8 cellular contexts compared by ENCODE assay signal in genomic region chr5:75510417-75510835, GRCh38. TPM values are rescaled to one million over a fixed set of nuclear protein-coding genes. Genes with fewer than 3 reads are reported as not detected.
DNase-seq lines count a peak whose midpoint lies in the region; ATAC-seq, FAIRE-seq and TF ChIP-seq lines count a peak whose summit lies in the region.

No MANE protein-coding gene starts in this region.

- H3K4me3 ChIP-seq in A673 (ENCODE audit: low read depth, low read length, poor library complexity, severe bottlenecking) = peak overlapping the region; percentile 93
- peak overlapping the region; percentile 89 for H3K4me3 ChIP-seq in K562

- H2AFZ ChIP-seq in K562 (ENCODE audit: low read depth, low read length) = peak overlapping the region; percentile 82

- peak overlapping the region; percentile 92 for H3K27ac Mint-ChIP-seq in stimulated activated memory B cell treated with anti-CD40 and anti-IgM and Interleukin-4, amounts not matched to agents 10 μg/mL and 1 μg/mL and 100 μg/mL, for 72 hours

- H3K36me3 ChIP-seq in A673 (ENCODE audit: insufficient read depth, low read length, poor library complexity, severe bottlenecking) = no peaks in the 10 kb centered on the region
- H3K36me3 ChIP-seq in K562 (ENCODE audit: control insufficient read depth, insufficient read depth, low read length) = peaks cover 3% of the 10 kb centered on the region; the same call in 2 of the 3 replicates

- no peak for TF ChIP-seq RAD21 in K562 (CRISPR knock-in tag; conservative IDR thresholded peaks at IDR 0.05 in 1 of 2, IDR thresholded peaks at IDR 0.05 in 1 of 2)

- ATAC-seq in GM19043 (IDR thresholded peaks at IDR 0.05; ENCODE audit: low read depth, unreplicated experiment) (peak; percentile 4), K562 (peak; percentile 29), GM21390 (IDR thresholded peaks at IDR 0.05; ENCODE audit: unreplicated experiment) (no peak)
- ATAC-seq in stimulated activated memory B cell treated with anti-CD40 and anti-IgM and Interleukin-4, amounts not matched to agents 10 μg/mL and 1 μg/mL and 100 μg/mL, for 72 hours = no peak

- TF ChIP-seq POLR2A in K562 (conservative IDR thresholded peaks at IDR 0.05) = no peak

- peaks cover 12% of the 10 kb centered on the region for H3K36me3 Mint-ChIP-seq in stimulated activated memory B cell treated with anti-CD40 and anti-IgM and Interleukin-4, amounts not matched to agents 10 μg/mL and 1 μg/mL and 100 μg/mL, for 72 hours

- intact Hi-C loops in A673 (cut with micrococcal nuclease; ENCODE audit: unreplicated experiment) = no loop called here
- intact Hi-C loops in K562 (cut with micrococcal nuclease) = loop anchor here (5.0 kb wide), 3 partner anchors 57 to 157 kb away; no protein-coding TSS in a partner anchor

- 0% methylated on average over 15 of the region's 15 CpGs for WGBS in K562 (ENCODE audit: insufficient coverage, low coverage, missing lambda C conversion rate)

- H3K4me1 Mint-ChIP-seq in stimulated activated memory B cell treated with anti-CD40 and anti-IgM and Interleukin-4, amounts not matched to agents 10 μg/mL and 1 μg/mL and 100 μg/mL, for 72 hours = peaks cover 58% of the 10 kb centered on the region

- H3K27ac ChIP-seq in A673 (ENCODE audit: low read depth, low read length, poor library complexity, severe bottlenecking) (peak overlapping the region; percentile 91), K562 (ENCODE audit: extremely low read depth, low read depth, low read length) (peak overlapping the region; percentile 80)

- no peaks in the 10 kb centered on the region for H3K27me3 Mint-ChIP-seq in stimulated activated memory B cell treated with anti-CD40 and anti-IgM and Interleukin-4, amounts not matched to agents 10 μg/mL and 1 μg/mL and 100 μg/mL, for 72 hours

- peak overlapping the region; percentile 96 for H3K4me3 Mint-ChIP-seq in stimulated activated memory B cell treated with anti-CD40 and anti-IgM and Interleukin-4, amounts not matched to agents 10 μg/mL and 1 μg/mL and 100 μg/mL, for 72 hours

- H3K9ac ChIP-seq in K562 (ENCODE audit: insufficient read depth in 1 of 2, low read depth in 2 of 2, low read length in 2 of 2) = peak overlapping the region; percentile 80 to 96

- POLR2A ChIA-PET in A673 (lab: Charles Lee; ENCODE audit: low non-redundant PET) (no interaction called here), K562 (lab: Yijun Ruan, JAX) (interaction anchor here (0.6 to 0.8 kb wide), 2 partner anchors 12 to 15 kb away, joined by 4 read pairs; no protein-coding TSS in a partner anchor)

- no peak for TF ChIP-seq EP300 in K562 (IDR thresholded peaks at IDR 0.05; ENCODE audit: low read length)

- FAIRE-seq in K562 (lab: Jason Lieb, UNC) = no peak

- DNase-seq in A673 (ENCODE audit: low spot score) = no peak
- peak; percentile 44 for DNase-seq in KBM-7
- peak in 1 of 4 experiments; percentile 50 for DNase-seq in K562 (ENCODE audit: extremely low read depth in 1 of 4, low spot score in 3 of 4)
- DNase-seq in inferior parietal cortex (ENCODE audit: extremely low spot score) = peak; percentile 13
- no peak for DNase-seq in NCI-H345 treated with DMSO at 0.1 percent for 48 hours (lab: John Stamatoyannopoulos, UW; ENCODE audit: unreplicated experiment)

- peak overlapping the region; percentile 88 for H3K4me2 ChIP-seq in K562 (ENCODE audit: insufficient read depth, low read length)

- H3K9me3 ChIP-seq in A673 (ENCODE audit: low read depth, low read length, poor library complexity, severe bottlenecking) (no peaks in the 10 kb centered on the region), K562 (replicated peaks; ENCODE audit: control insufficient read depth, insufficient read depth, low read depth, low read length) (no peaks in the 10 kb centered on the region)

- CTCF ChIA-PET in A673 (lab: Charles Lee) = no interaction called here
- CTCF ChIA-PET in K562 (lab: Yijun Ruan, JAX; ENCODE audit: low intra/inter-chr PET ratio) = interaction anchor here (1.4 kb wide), 1 partner anchor 170 kb away, joined by 5 read pairs; no protein-coding TSS in a partner anchor

- TF ChIP-seq CTCF in A673 (conservative IDR thresholded peaks at IDR 0.05; ENCODE audit: low read depth, low read length) (no peak), K562 (IDR thresholded peaks at IDR 0.05 in 2 of 3, conservative IDR thresholded peaks at IDR 0.05 in 1 of 3; ENCODE audit: insufficient read depth in 2 of 3, low read depth in 1 of 3, low read length in 3 of 3) (no peak)

- BruUV-seq in A673 (replicated peaks; lab: Mats Ljungman, UMichigan) = TSS peak; percentile 44
- no TSS peak for BruUV-seq in K562 (replicated peaks; lab: Mats Ljungman, UMichigan)

- no peaks in the 10 kb centered on the region for H3K9me1 ChIP-seq in K562 (ENCODE audit: control insufficient read depth, insufficient read depth, low read length)

- no peaks in the 10 kb centered on the region for H3K9me3 Mint-ChIP-seq in stimulated activated memory B cell treated with anti-CD40 and anti-IgM and Interleukin-4, amounts not matched to agents 10 μg/mL and 1 μg/mL and 100 μg/mL, for 72 hours

- H3K79me2 ChIP-seq in K562 (ENCODE audit: control insufficient read depth, insufficient read depth, low read length) = peaks cover 93% of the 10 kb centered on the region

- 0 out of 2 replicates have a peak, but pooled peaks cover 5% of the 10 kb centered on the region for H4K20me1 ChIP-seq in K562 (replicated peaks; ENCODE audit: control insufficient read depth, insufficient read depth, low read length)

- H3K27me3 ChIP-seq in A673 (replicated peaks; ENCODE audit: insufficient read depth, low read depth, low read length, poor library complexity) (no peaks in the 10 kb centered on the region), K562 (ENCODE audit: control insufficient read depth in 2 of 2, insufficient read depth in 2 of 2, low read length in 2 of 2) (no peaks in the 10 kb centered on the region)

- H3K4me1 ChIP-seq in A673 (ENCODE audit: insufficient read depth, low read length, poor library complexity, severe bottlenecking) = peaks cover 6% of the 10 kb centered on the region
- peaks cover 2 to 8% of the 10 kb centered on the region in 2 experiments; a peak in 2 of 5 replicates for H3K4me1 ChIP-seq in K562 (replicated peaks in 1 of 2; ENCODE audit: control insufficient read depth in 2 of 2, insufficient read depth in 2 of 2, low read length in 2 of 2)

- in situ Hi-C loops in KBM-7 (cut with MboI; ENCODE audit: low pct_unique_long_range_greater_than_20kb, low sequenced_read_pairs) = no loop called here
- in situ Hi-C loops in K562 (cut with MboI) = no loop called here

TF ChIP-seq in K562, 482 proteins besides CTCF, POLR2A, EP300 and RAD21 (continues in another document):
- TF ChIP-seq, protein P1, sequence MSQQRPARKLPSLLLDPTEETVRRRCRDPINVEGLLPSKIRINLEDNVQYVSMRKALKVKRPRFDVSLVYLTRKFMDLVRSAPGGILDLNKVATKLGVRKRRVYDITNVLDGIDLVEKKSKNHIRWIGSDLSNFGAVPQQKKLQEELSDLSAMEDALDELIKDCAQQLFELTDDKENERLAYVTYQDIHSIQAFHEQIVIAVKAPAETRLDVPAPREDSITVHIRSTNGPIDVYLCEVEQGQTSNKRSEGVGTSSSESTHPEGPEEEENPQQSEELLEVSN (IDR thresholded peaks at IDR 0.05; ENCODE audit: borderline replicate concordance in 1 of 2, extremely low read depth in 1 of 2, insufficient read depth in 1 of 2, insufficient read length in 1 of 2, low read depth in 1 of 2, low read length in 1 of 2, poor library complexity in 1 of 2, severe bottlenecking in 1 of 2) = no peak
- TF ChIP-seq RBM14 (IDR thresholded peaks at IDR 0.05; ENCODE audit: borderline replicate concordance, insufficient read depth, low read depth, low read length) = no peak

RNA-seq across cellular contexts. Expression of gene CERT1, which starts 1.0 kb away (rescaled TPM):
- 24.8 and 30.0 TPM in 2 replicates for total RNA-seq in A673 (2021)
- 37.4 and 79.9 TPM in 2 replicates for total RNA-seq in K562 (2011; cell fraction: chromatin; rRNA removed; ENCODE audit: low replicate concordance)
- 11.7 and 14.3 TPM in 2 replicates for total RNA-seq in K562 (2011; cell fraction: nucleolus; rRNA removed)
- total RNA-seq in K562 (2011; cell fraction: nucleoplasm; rRNA removed) = 41.1 and 65.3 TPM in 2 replicates
- total RNA-seq in K562 (2014; rRNA removed) = 6.6 and 8.6 TPM in 2 replicates
- 20.8 and 26.6 TPM in 2 replicates for total RNA-seq in K562 (2014; rRNA removed; fragmentation: Illumina TruSeq; extraction: Trizol)
- 20.3 and 24.5 TPM in 2 replicates for total RNA-seq in K562 (2015; rRNA removed; fragmentation: Illumina TruSeq; extraction: Trizol)
- 19.4 and 24.7 TPM in 2 replicates for total RNA-seq in K562 (2021)
- polyA plus RNA-seq in K562 (2011; rRNA removed) = 9.8 and 11.4 TPM in 2 replicates
- polyA plus RNA-seq in K562 (2011; cell fraction: cytosol; rRNA removed) = 4.0 and 6.2 TPM in 2 replicates
- polyA plus RNA-seq in K562 (2011; cell fraction: nucleus; rRNA removed) = 9.4 and 10.4 TPM in 2 replicates
- polyA plus RNA-seq in K562 (2012) = 16.9 and 20.5 TPM in 2 replicates
- polyA plus RNA-seq in K562 (2014; fragmentation: Illumina TruSeq; extraction: Trizol) = 16.0 and 21.6 TPM in 2 replicates
- polyA plus RNA-seq in K562 (2014; fragmentation: Nextera tagmentation; extraction: Ambion mirVana) = 1 to 10 TPM; 3.4 to 5.1 TPM
- 7.7 and 8.3 TPM in 2 replicates for polyA plus RNA-seq in K562 (2014; rRNA removed)
- polyA minus RNA-seq in K562 (2011; rRNA and poly(A)+ RNA removed) = 41.3 and 46.5 TPM in 2 replicates
- polyA minus RNA-seq in K562 (2011; cell fraction: cytosol; rRNA and poly(A)+ RNA removed) = 19.3 and 20.4 TPM in 2 replicates
- polyA minus RNA-seq in K562 (2011; cell fraction: nucleus; rRNA and poly(A)+ RNA removed) = 22.9 and 24.8 TPM in 2 replicates

RNA-seq across cellular contexts. Expression of gene POLK, which starts 1.3 kb away (rescaled TPM):
- 21.5 and 23.2 TPM in 2 replicates for total RNA-seq in A673 (2021)
- 19.5 and 84.0 TPM in 2 replicates for total RNA-seq in K562 (2011; cell fraction: chromatin; rRNA removed; ENCODE audit: low replicate concordance)
- 9.0 and 15.1 TPM in 2 replicates for total RNA-seq in K562 (2011; cell fraction: nucleolus; rRNA removed)
- 23.5 and 47.5 TPM in 2 replicates for total RNA-seq in K562 (2011; cell fraction: nucleoplasm; rRNA removed)
- 9.4 and 15.0 TPM in 2 replicates for total RNA-seq in K562 (2014; rRNA removed)
- total RNA-seq in K562 (2014; rRNA removed; fragmentation: Illumina TruSeq; extraction: Trizol) = 26.2 and 26.4 TPM in 2 replicates
- total RNA-seq in K562 (2015; rRNA removed; fragmentation: Illumina TruSeq; extraction: Trizol) = 21.8 and 22.2 TPM in 2 replicates
- 15.3 and 16.5 TPM in 2 replicates for total RNA-seq in K562 (2021)
- polyA plus RNA-seq in K562 (2011; rRNA removed) = 26.5 and 31.6 TPM in 2 replicates
- polyA plus RNA-seq in K562 (2011; cell fraction: cytosol; rRNA removed) = 4.5 and 7.6 TPM in 2 replicates
- polyA plus RNA-seq in K562 (2011; cell fraction: nucleus; rRNA removed) = 20.8 and 20.9 TPM in 2 replicates
- polyA plus RNA-seq in K562 (2012) = 9.1 and 10.3 TPM in 2 replicates
- polyA plus RNA-seq in K562 (2014; fragmentation: Illumina TruSeq; extraction: Trizol) = 16.3 and 20.8 TPM in 2 replicates
- 10 to 100 TPM in 1 of 2 experiments, 1 to 10 TPM in 1; 6.1 to 11.4 TPM for polyA plus RNA-seq in K562 (2014; fragmentation: Nextera tagmentation; extraction: Ambion mirVana)
- polyA plus RNA-seq in K562 (2014; rRNA removed) = 13.3 and 15.2 TPM in 2 replicates
- polyA minus RNA-seq in K562 (2011; rRNA and poly(A)+ RNA removed) = 72.2 and 76.7 TPM in 2 replicates
- polyA minus RNA-seq in K562 (2011; cell fraction: cytosol; rRNA and poly(A)+ RNA removed) = 11.5 and 12.0 TPM in 2 replicates
- 19.8 and 35.3 TPM in 2 replicates for polyA minus RNA-seq in K562 (2011; cell fraction: nucleus; rRNA and poly(A)+ RNA removed)

Comparison
In these comparisons a context has a peak if more than half of its experiments do, and no peak if none do; other contexts are left out.
1. DNase-seq: peak in KBM-7 (single experiment) and inferior parietal cortex (single experiment); none in A673 (single experiment) and NCI-H345 treated with DMSO at 0.1 percent for 48 hours (single experiment).
2. ATAC-seq: peak in GM19043 (single experiment) and K562 (single experiment); none in stimulated activated memory B cell treated with anti-CD40 and anti-IgM and Interleukin-4, amounts not matched to agents 10 μg/mL and 1 μg/mL and 100 μg/mL, for 72 hours (single experiment) and GM21390 (single experiment).